9 cellular contexts compared by ENCODE assay signal in the genomic region with DNA sequence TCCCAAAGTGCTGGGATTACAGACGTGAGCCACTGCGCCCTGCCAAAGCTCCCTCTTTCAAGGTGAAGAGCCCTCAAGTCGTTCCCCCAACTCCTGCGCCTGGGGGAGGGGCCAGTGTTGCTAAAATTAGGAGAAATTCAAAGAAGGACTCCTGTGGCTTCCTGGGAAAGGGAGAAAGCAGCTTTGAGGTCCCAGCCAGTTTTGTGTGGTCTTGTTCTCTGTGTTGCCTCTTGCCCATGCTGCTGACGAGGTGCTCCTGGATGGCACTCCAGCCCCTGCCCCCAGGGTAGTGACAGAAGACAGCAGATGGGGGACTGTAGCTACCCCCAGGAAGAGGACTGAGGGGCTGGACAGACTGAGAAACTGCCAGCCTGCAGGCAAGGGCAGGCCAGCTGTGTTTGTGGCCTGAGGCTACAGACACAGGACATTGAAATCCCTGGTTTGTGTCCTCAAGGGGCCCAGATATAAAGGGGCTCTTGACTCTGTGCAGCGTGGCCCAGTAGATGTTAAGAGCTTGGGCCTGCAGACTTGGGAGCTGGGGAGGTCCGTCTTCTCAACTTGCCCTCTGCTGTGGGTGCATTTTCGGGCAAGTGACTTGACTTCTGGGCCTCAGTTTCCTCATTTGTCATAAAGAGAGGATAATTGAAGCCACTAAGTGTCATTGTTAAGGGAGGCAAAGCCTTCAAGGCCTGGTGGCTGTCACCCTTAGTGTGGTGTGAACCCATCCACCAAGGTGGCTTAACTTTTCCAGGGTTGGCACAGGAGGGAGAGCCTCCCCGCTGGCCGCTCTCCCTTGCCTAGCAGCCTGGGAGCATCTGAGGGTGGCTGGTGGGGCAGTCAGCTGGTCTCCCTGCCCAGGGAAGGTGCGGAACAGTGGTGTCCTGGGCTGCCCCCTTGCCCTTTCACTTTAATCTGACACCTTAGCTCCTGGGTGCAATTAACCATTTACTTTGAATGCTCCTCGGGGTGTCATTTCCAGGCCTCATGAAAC. TPM values are rescaled to one million over a fixed set of nuclear protein-coding genes. Genes with fewer than 3 reads are reported as not detected.
A peak's percentile ranks its signal among the peaks of the same experiment; 100 is the strongest.
DNase-seq lines count a peak whose midpoint lies in the region; ATAC-seq and TF ChIP-seq lines count a peak whose summit lies in the region.
"Had no signal": no experiment of that assay in that cellular context is flagged by ENCODE, and none has a peak within 500 bp of the region (broad histone marks: within the 10 kb centered on the region; RNA-seq: fewer than 3 reads in every experiment).

No MANE protein-coding gene starts in this region.

- TF ChIP-seq POLR2A in transverse colon (IDR thresholded peaks at IDR 0.05), result no peak

- ATAC-seq in lower lobe of right lung, result no peak
- ATAC-seq in GM21529 (IDR thresholded peaks at IDR 0.05; ENCODE audit: unreplicated experiment), result no peak
- no peak for ATAC-seq in GM21723 (IDR thresholded peaks at IDR 0.05; ENCODE audit: unreplicated experiment)

- peak overlapping the region; percentile 90 for H3K27ac ChIP-seq in cardiac muscle cell
- peak overlapping the region; percentile 93 for H3K27ac ChIP-seq in lower lobe of right lung
- peak overlapping the region; percentile 94 to 98 (median 96) for H3K27ac ChIP-seq in transverse colon

- 67 to 80% methylated on average over 1 to 12 of the region's 12 CpGs for WGBS in transverse colon (ENCODE audit: low coverage in 1 of 2), 2 donors

- H3K4me1 ChIP-seq in cardiac muscle cell (ENCODE audit: low read depth) (peaks cover 57% of the 10 kb centered on the region), lower lobe of right lung (peaks cover 84% of the 10 kb centered on the region), transverse colon (peaks cover 42 to 73% (median 69%) of the 10 kb centered on the region in 4 donors)

- H3K9me3 ChIP-seq in cardiac muscle cell (ENCODE audit: low read depth) (no peaks in the 10 kb centered on the region), lower lobe of right lung (no peaks in the 10 kb centered on the region), transverse colon (no peaks in the 10 kb centered on the region)

- TF ChIP-seq CTCF in cardiac muscle cell (IDR thresholded peaks at IDR 0.05; ENCODE audit: low read depth, low read length) (no peak), lower lobe of right lung (IDR thresholded peaks at IDR 0.05) (no peak), transverse colon (IDR thresholded peaks at IDR 0.05) (no peak)

- intact Hi-C loops in cardiac septum (cut with DNase I) (no loop called here), lower lobe of right lung (cut with DNase I) (no loop called here), transverse colon (cut with DNase I; ENCODE audit: low total_unique reads) (no loop called here)

- peak in 1 of 2 donors; percentile 73 for DNase-seq in cardiac muscle cell (ENCODE audit: low read depth in 1 of 2, low spot score in 1 of 2)
- DNase-seq in cardiac septum (ENCODE audit: low spot score), result no peak
- peak; percentile 68 for DNase-seq in activated CD8-positive, alpha-beta memory T cell treated with anti-CD3 and anti-CD28 coated beads, Interleukin-2, amount 50 U/mL, for 48 hours
- no peak for DNase-seq in lower lobe of right lung
- DNase-seq in transverse colon, result no peak
- no peak for DNase-seq in hypothalamus (lab: John Stamatoyannopoulos, UW)
- DNase-seq: NCI-H187 treated with DMSO at 0.1 percent for 48 hours had no signal

- in situ Hi-C loops in transverse colon (cut with MboI; ENCODE audit: low pct_ligation_motif_present in 1 of 4, low pct_unique_long_range_greater_than_20kb in 1 of 4, low sequenced_read_pairs in 3 of 4), result no loop called here

- H3K36me3 ChIP-seq in cardiac muscle cell (peaks cover 2% of the 10 kb centered on the region), lower lobe of right lung (peaks cover 23% of the 10 kb centered on the region), transverse colon (peaks cover 0 to 14% (median 0%) of the 10 kb centered on the region in 4 donors)

- H3K27me3 ChIP-seq in cardiac muscle cell (no peaks in the 10 kb centered on the region), lower lobe of right lung (ENCODE audit: low read depth) (no peaks in the 10 kb centered on the region), transverse colon (no peaks in the 10 kb centered on the region)

- no peak for TF ChIP-seq EP300 in transverse colon (IDR thresholded peaks at IDR 0.05; ENCODE audit: low read depth)

- H3K4me3 ChIP-seq in cardiac muscle cell, result peak overlapping the region; percentile 8
- H3K4me3 ChIP-seq in lower lobe of right lung, result peak overlapping the region; percentile 92
- H3K4me3 ChIP-seq in transverse colon, result no peak overlapping the region

RNA-seq across cellular contexts. Expression of a gene that starts 4.1 kb away (rescaled TPM):
- total RNA-seq in cardiac muscle cell, result 13.5 and 23.2 TPM in 2 replicates
- 13.2 and 19.6 TPM in 2 replicates for polyA plus RNA-seq in cardiac muscle cell
- 22.7 TPM for total RNA-seq in cardiac septum
- total RNA-seq in lower lobe of right lung, result 62.7 TPM
- 10 to 100 TPM; 25.5 to 51.2 (median 34.5) TPM for total RNA-seq in transverse colon

RNA-seq across cellular contexts. Expression of a gene that starts 29.0 kb away (rescaled TPM):
- total RNA-seq in cardiac muscle cell, result 11.4 and 15.0 TPM in 2 replicates
- 11.0 and 15.2 TPM in 2 replicates for polyA plus RNA-seq in cardiac muscle cell
- total RNA-seq in cardiac septum, result 2.5 TPM
- total RNA-seq in lower lobe of right lung, result 2.4 TPM
- 100 to 1,000 TPM in 1 of 4 donors, 10 to 100 TPM in 3; 32.5 to 164 (median 54.8) TPM for total RNA-seq in transverse colon

RNA-seq across cellular contexts. Expression of a gene that starts 38.8 kb away (rescaled TPM):
- total RNA-seq in cardiac muscle cell, result 6.4 and 6.8 TPM in 2 replicates
- polyA plus RNA-seq in cardiac muscle cell, result 2.2 and 5.0 TPM in 2 replicates
- total RNA-seq in cardiac septum, result 1.8 TPM
- total RNA-seq in lower lobe of right lung, result 4.5 TPM
- total RNA-seq in transverse colon, result 1 to 10 TPM; 1.6 to 2.6 (median 2.0) TPM

Comparison
In these comparisons a context has a peak if more than half of its experiments do, and no peak if none do; other contexts are left out.
1. H3K4me3 ChIP-seq: peak in cardiac muscle cell (single experiment) and lower lobe of right lung (single experiment); none in transverse colon (0 of 4).
2. Peak in every context shown above with its lines, with median percentiles within 50 percentile points of each other: H3K27ac ChIP-seq.